In the genomic region with DNA sequence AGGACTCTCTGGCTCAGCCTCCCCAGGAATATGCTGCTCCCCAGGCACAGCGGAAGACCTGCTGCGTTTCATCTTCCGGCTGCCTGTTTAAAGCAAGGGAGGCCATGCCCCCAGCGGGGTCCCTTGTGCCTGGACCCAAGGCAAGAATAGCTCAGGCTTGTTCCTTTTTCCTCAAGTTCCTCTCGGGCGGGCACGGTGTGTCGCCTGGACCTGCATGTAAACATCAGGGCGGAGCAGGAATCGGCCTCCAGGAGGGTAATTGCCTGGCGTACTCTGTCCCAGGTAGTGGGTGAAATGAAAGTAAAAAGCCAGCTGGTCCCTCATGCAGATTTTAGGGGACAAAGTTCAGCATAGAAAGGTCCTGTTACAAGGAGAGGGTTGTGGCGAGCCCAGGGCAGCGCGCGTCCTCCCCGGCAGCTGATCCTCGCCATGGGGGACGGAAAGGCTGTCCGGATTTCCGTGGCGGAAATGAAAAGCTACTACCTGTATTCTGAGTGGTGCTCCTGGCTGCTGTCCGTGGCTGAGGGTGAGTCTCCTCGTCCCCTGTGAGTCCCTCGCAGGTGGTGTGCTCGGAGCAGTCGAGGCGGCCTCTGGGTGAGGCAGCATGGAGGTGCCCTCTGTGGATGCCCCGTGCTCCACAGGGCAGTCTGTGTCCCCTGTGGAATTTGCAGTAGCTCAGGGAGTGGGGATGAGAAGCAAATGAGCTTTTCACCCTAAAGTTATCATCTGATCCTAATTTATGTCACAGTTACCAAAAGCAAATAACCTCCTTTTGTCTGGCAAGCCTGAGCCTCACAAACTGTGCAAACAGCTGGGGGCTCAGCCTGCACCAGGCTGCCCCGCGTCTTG, we compare ENCODE assay signal across 1 cellular context.
TF ChIP-seq lines count a peak whose summit lies in the region.

No MANE protein-coding gene starts in this region.

TF ChIP-seq in GM12878, 131 proteins besides CTCF, POLR2A, EP300 and RAD21 (continued from another document):
- TF ChIP-seq CBX3 (IDR thresholded peaks at IDR 0.05; ENCODE audit: borderline replicate concordance, low read depth) = no peak
- TF ChIP-seq BHLHE40 (IDR thresholded peaks at IDR 0.05; ENCODE audit: borderline replicate concordance in 1 of 2, low read depth in 2 of 2, low read length in 1 of 2) = no peak
- TF ChIP-seq NR2C1 (IDR thresholded peaks at IDR 0.05) = no peak
- no peak for TF ChIP-seq KDM1A (IDR thresholded peaks at IDR 0.05; ENCODE audit: borderline replicate concordance)
- TF ChIP-seq, protein P1, sequence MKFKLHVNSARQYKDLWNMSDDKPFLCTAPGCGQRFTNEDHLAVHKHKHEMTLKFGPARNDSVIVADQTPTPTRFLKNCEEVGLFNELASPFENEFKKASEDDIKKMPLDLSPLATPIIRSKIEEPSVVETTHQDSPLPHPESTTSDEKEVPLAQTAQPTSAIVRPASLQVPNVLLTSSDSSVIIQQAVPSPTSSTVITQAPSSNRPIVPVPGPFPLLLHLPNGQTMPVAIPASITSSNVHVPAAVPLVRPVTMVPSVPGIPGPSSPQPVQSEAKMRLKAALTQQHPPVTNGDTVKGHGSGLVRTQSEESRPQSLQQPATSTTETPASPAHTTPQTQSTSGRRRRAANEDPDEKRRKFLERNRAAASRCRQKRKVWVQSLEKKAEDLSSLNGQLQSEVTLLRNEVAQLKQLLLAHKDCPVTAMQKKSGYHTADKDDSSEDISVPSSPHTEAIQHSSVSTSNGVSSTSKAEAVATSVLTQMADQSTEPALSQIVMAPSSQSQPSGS (IDR thresholded peaks at IDR 0.05; ENCODE audit: low read length) = no peak
- TF ChIP-seq HDAC2 (IDR thresholded peaks at IDR 0.05) = no peak
- TF ChIP-seq ZNF384 (IDR thresholded peaks at IDR 0.05; ENCODE audit: borderline replicate concordance, low read depth, low read length) = no peak
- no peak for TF ChIP-seq TAF1 (IDR thresholded peaks at IDR 0.05; ENCODE audit: borderline replicate concordance, low read depth, low read length)
- no peak for TF ChIP-seq CBFB (IDR thresholded peaks at IDR 0.05; ENCODE audit: low read depth)
- TF ChIP-seq SREBF1 (IDR thresholded peaks at IDR 0.05; ENCODE audit: low read length) = no peak
- no peak for TF ChIP-seq ZZZ3 (IDR thresholded peaks at IDR 0.05; ENCODE audit: control insufficient read depth, insufficient read length, low read depth)
- TF ChIP-seq TCF12 (IDR thresholded peaks at IDR 0.05; ENCODE audit: low read depth, low read length) = no peak
- TF ChIP-seq STAT1 (conservative IDR thresholded peaks at IDR 0.05) = no peak
